ENCODE assay signal across 10 cellular contexts in genomic region chr12:50520808-50521207, GRCh38. TPM values are rescaled to one million over a fixed set of nuclear protein-coding genes. Genes with fewer than 3 reads are reported as not detected.
DNase-seq lines count a peak whose midpoint lies in the region; ATAC-seq, FAIRE-seq and TF ChIP-seq lines count a peak whose summit lies in the region.
"Had no signal": no experiment of that assay in that cellular context is flagged by ENCODE, and none has a peak within 500 bp of the region (broad histone marks: within the 10 kb centered on the region; RNA-seq: fewer than 3 reads in every experiment).

No MANE protein-coding gene starts in this region.

- H3K9ac ChIP-seq in BLaER1 (no peak overlapping the region), Karpas-422 (ENCODE audit: low read length) (no peak overlapping the region), kidney (ENCODE audit: low read length in 2 of 2) (no peak overlapping the region)

- peaks cover 67% of the 10 kb centered on the region for H4K20me1 ChIP-seq in BLaER1
- H4K20me1 ChIP-seq in Karpas-422 (ENCODE audit: insufficient read depth, low read depth, low read length) = no peaks in the 10 kb centered on the region
- H4K20me1 ChIP-seq in osteoblast (ENCODE audit: insufficient read depth, low read length) = peaks cover 3% of the 10 kb centered on the region

- H3K4me2 ChIP-seq in BLaER1 (0 out of 2 replicates have a peak overlapping the region, but pooled peaks have one; percentile 32), Karpas-422 (ENCODE audit: low read depth, low read length, poor library complexity, severe bottlenecking) (no peak overlapping the region), osteoblast (ENCODE audit: insufficient read depth, low read length) (no peak overlapping the region)

- H3K36me3 ChIP-seq in BLaER1 (peaks cover 43% of the 10 kb centered on the region), Karpas-422 (ENCODE audit: insufficient read depth, low read length) (no peaks in the 10 kb centered on the region), osteoblast (ENCODE audit: insufficient read depth, low read length) (no peaks in the 10 kb centered on the region), kidney (ENCODE audit: control insufficient read depth in 1 of 2, insufficient read depth in 2 of 2, low read length in 2 of 2) (no peaks in the 10 kb centered on the region)

- H2AFZ ChIP-seq in Karpas-422 (ENCODE audit: low read length) = no peak overlapping the region
- H2AFZ ChIP-seq in osteoblast (ENCODE audit: low read length) = no peak overlapping the region

- peaks cover 25% of the 10 kb centered on the region for H3K9me3 Mint-ChIP-seq in nephron progenitor cell

- H3K27ac Mint-ChIP-seq in nephron progenitor cell = peak overlapping the region; percentile 18

- H3K27ac ChIP-seq in BLaER1 (no peak overlapping the region), Karpas-422 (ENCODE audit: low read length) (peak overlapping the region; percentile 42; the same call in 1 of the 2 replicates), dorsolateral prefrontal cortex (peak overlapping the region in 56 of 59 donors; percentile 2 to 80 (median 56)), osteoblast (ENCODE audit: low read depth, low read length) (no peak overlapping the region), kidney (ENCODE audit: low read depth in 2 of 2, low read length in 2 of 2) (no peak overlapping the region)
- H3K27ac ChIP-seq: SJSA1 had no signal

- H3K4me1 ChIP-seq in BLaER1 = peaks cover 42% of the 10 kb centered on the region
- peaks cover 46% of the 10 kb centered on the region for H3K4me1 ChIP-seq in Karpas-422 (ENCODE audit: low read length)
- H3K4me1 ChIP-seq in osteoblast (ENCODE audit: insufficient read depth, low read length) = peaks cover 10% of the 10 kb centered on the region
- H3K4me1 ChIP-seq in kidney (ENCODE audit: control insufficient read depth in 1 of 2, insufficient read depth in 1 of 2, low read depth in 1 of 2, low read length in 2 of 2) = peaks cover 0 to 7% of the 10 kb centered on the region in 2 donors

- H3K27me3 ChIP-seq in BLaER1 (no peaks in the 10 kb centered on the region), Karpas-422 (ENCODE audit: low read length) (no peaks in the 10 kb centered on the region), dorsolateral prefrontal cortex (no peaks in the 10 kb centered on the region), osteoblast (ENCODE audit: insufficient read depth, low read length) (no peaks in the 10 kb centered on the region)
- H3K27me3 ChIP-seq: SJSA1 had no signal

- intact Hi-C loops in dorsolateral prefrontal cortex (cut with DNase I) = no loop called here
- intact Hi-C loops in kidney (cut with DNase I) = no loop called here

- H3K27me3 Mint-ChIP-seq in nephron progenitor cell (ENCODE audit: low read depth, poor library complexity) = no peaks in the 10 kb centered on the region

- no peaks in the 10 kb centered on the region for H3K9me2 ChIP-seq in Karpas-422 (replicated peaks; ENCODE audit: insufficient read depth, low read length)

- H3K79me2 ChIP-seq in Karpas-422 (ENCODE audit: low read length) (peaks cover 95% of the 10 kb centered on the region), osteoblast (ENCODE audit: insufficient read depth, low read length) (peaks cover 53% of the 10 kb centered on the region)

- no peak for DNase-seq in Karpas-422
- no peak for DNase-seq in dorsolateral prefrontal cortex
- no peak for DNase-seq in nephron progenitor cell
- DNase-seq in T-helper 9 cell = no peak
- no peak for DNase-seq in osteoblast (ENCODE audit: insufficient read length, low spot score, missing footprints)
- no peak for DNase-seq in kidney
- DNase-seq: NCI-H2227 treated with DMSO at 0.1 percent for 48 hours had no signal

- no peak for ATAC-seq in activated CD4-positive, CD25-positive, alpha-beta regulatory T cell treated with anti-CD3 and anti-CD28 coated beads, Interleukin-2, amount 50 U/mL, for 24 hours

- H3K4me3 ChIP-seq in BLaER1 (no peak overlapping the region), Karpas-422 (ENCODE audit: low read length) (no peak overlapping the region), dorsolateral prefrontal cortex (no peak overlapping the region), osteoblast (ENCODE audit: insufficient read depth, low read length) (no peak overlapping the region), kidney (ENCODE audit: low read length in 2 of 2) (no peak overlapping the region)
- H3K4me3 ChIP-seq: SJSA1 had no signal

- H3K4me1 Mint-ChIP-seq in nephron progenitor cell = peaks cover 7% of the 10 kb centered on the region

- H3K4me3 Mint-ChIP-seq in nephron progenitor cell = no peak overlapping the region

- no peak for FAIRE-seq in kidney (lab: Jason Lieb, UNC)

- H3K36me3 Mint-ChIP-seq in nephron progenitor cell (ENCODE audit: low read depth) = peaks cover 47% of the 10 kb centered on the region

- H3K9me3 ChIP-seq in BLaER1 (peaks cover 21% of the 10 kb centered on the region; the same call in 1 of the 2 replicates), Karpas-422 (ENCODE audit: low read length) (no peaks in the 10 kb centered on the region), osteoblast (ENCODE audit: low read depth, low read length) (no peaks in the 10 kb centered on the region), kidney (ENCODE audit: control insufficient read depth in 1 of 2, low read length in 2 of 2) (no peaks in the 10 kb centered on the region)
- H3K9me3 ChIP-seq: SJSA1 had no signal

- no peak for TF ChIP-seq CTCF in dorsolateral prefrontal cortex (IDR thresholded peaks at IDR 0.05 in 54 of 56, conservative IDR thresholded peaks at IDR 0.05 in 2 of 56; ENCODE audit: low read depth in 1 of 56, partially characterized antibody in 56 of 56)
- TF ChIP-seq CTCF in nephron progenitor cell (IDR thresholded peaks at IDR 0.05) = no peak
- TF ChIP-seq CTCF in osteoblast (IDR thresholded peaks at IDR 0.05; ENCODE audit: extremely low read depth, low read depth, low read length) = no peak
- TF ChIP-seq CTCF in kidney (IDR thresholded peaks at IDR 0.05; ENCODE audit: borderline replicate concordance, extremely low read depth, insufficient read depth) = no peak

RNA-seq across cellular contexts. Expression of gene DIP2B, which starts 16.0 kb away (rescaled TPM):
- total RNA-seq in Karpas-422 (2014; rRNA removed; shearing (Covaris generic); ENCODE audit: low replicate concordance) = 31.2 and 37.5 TPM in 2 replicates
- 100 to 1,000 TPM in 28 of 120 experiments, 10 to 100 TPM in 92; 46.7 to 192 (median 81.6) TPM for total RNA-seq in dorsolateral prefrontal cortex
- total RNA-seq in osteoblast = 28.2 and 29.8 TPM in 2 replicates
- 23.3 TPM for total RNA-seq in kidney
- 4.6 TPM for polyA plus RNA-seq in kidney (ENCODE audit: insufficient read depth, low read depth, low replicate concordance)

Comparison
In these comparisons a context has a peak if more than half of its experiments do, and no peak if none do; other contexts are left out.
1. H3K27ac ChIP-seq: peak in Karpas-422 (single experiment) and dorsolateral prefrontal cortex (56 of 59); none in BLaER1 (single experiment), osteoblast (single experiment) and kidney (0 of 2).